In the genomic region with DNA sequence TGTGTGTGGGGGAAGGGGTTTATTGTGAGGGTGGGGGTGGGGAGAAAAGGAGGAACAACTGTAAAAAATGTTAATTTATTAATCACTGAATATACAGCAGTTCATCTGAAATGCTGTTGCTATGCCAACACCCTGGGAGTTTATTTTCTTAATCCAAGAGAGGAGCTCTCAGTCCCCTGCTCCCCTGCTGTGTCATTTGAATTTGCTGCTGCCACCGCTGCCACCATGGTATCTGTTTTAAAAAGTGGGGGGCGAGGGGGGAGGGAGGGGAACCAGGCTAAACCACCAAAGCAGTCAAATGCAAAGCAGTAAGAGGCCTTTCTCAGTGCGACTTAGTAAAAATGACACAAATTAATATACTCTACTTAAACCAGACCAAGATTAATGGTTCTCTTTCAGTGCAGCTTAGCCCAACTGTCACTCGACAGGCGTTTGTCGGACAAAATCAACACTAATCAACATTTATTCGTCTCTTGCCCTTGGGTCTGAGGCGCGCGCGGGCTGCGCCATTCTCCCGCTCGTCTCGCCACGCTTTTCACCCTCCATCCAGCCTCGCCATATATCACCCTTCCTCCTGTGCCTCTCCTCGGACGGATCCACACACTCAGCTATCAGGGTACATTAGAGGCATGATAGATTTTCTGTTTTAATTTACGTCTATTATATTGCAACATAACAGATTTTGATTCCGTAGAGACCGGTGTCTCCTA, we compare ENCODE assay signal across 18 cellular contexts.
DNase-seq lines count a peak whose midpoint lies in the region; ATAC-seq and TF ChIP-seq lines count a peak whose summit lies in the region.
"Had no signal": no experiment of that assay in that cellular context is flagged by ENCODE, and none has a peak within 500 bp of the region (broad histone marks: within the 10 kb centered on the region; RNA-seq: fewer than 3 reads in every experiment).

No MANE protein-coding gene starts in this region.

- H3K4me3 ChIP-seq in dorsolateral prefrontal cortex, result peak overlapping the region in 27 of 59 donors; percentile 2 to 44 (median 18)
- H3K4me3 ChIP-seq in vagina, result no peak overlapping the region
- H3K4me3 ChIP-seq: skin epidermis had no signal

- H3K27ac ChIP-seq in dorsolateral prefrontal cortex (peak overlapping the region in 52 of 59 donors; percentile 3 to 84 (median 64)), vagina (peak overlapping the region; percentile 24)
- H3K27ac ChIP-seq: skin epidermis had no signal

- H3K9me3 ChIP-seq in vagina, result no peaks in the 10 kb centered on the region

- peaks cover 86% of the 10 kb centered on the region for H3K4me1 Mint-ChIP-seq in nephron

- peaks cover 27% of the 10 kb centered on the region for H3K36me3 Mint-ChIP-seq in nephron (ENCODE audit: low read depth)
- H3K36me3 Mint-ChIP-seq: activated naive CD8-positive, alpha-beta T cell had no signal

- no peaks in the 10 kb centered on the region for H3K27me3 Mint-ChIP-seq in nephron (ENCODE audit: low read depth)
- H3K27me3 Mint-ChIP-seq: activated naive CD8-positive, alpha-beta T cell; activated T-cell treated with anti-CD3 and anti-CD28 coated beads, Interleukin-2, amount 50 U/mL, for 24 hours had no signal

- ATAC-seq in GM18868 (IDR thresholded peaks at IDR 0.05; ENCODE audit: unreplicated experiment) (no peak), HG02885 (IDR thresholded peaks at IDR 0.05; ENCODE audit: poor library complexity, unreplicated experiment) (no peak)
- ATAC-seq: HepG2, SK-N-SH treated with all-trans-retinoic acid at 6 μM for 48 hours had no signal

- H3K36me3 ChIP-seq in vagina, result no peaks in the 10 kb centered on the region

- no peaks in the 10 kb centered on the region for H3K9me3 Mint-ChIP-seq in nephron
- H3K9me3 Mint-ChIP-seq: activated T-cell treated with anti-CD3 and anti-CD28 coated beads, Interleukin-2, amount 50 U/mL, for 24 hours had no signal

- peaks cover 89% of the 10 kb centered on the region for H3K4me1 ChIP-seq in vagina

- peak; percentile 56 for DNase-seq in NCI-H748 (lab: John Stamatoyannopoulos, UW; ENCODE audit: unreplicated experiment)
- DNase-seq in NCI-H748 treated with DMSO at 0.1 percent for 48 hours (lab: John Stamatoyannopoulos, UW), result no peak
- DNase-seq in dorsolateral prefrontal cortex, result no peak
- DNase-seq in vagina (ENCODE audit: extremely low spot score in 2 of 2), result no peak
- DNase-seq in posterior cingulate gyrus, result no peak
- DNase-seq: activated CD4-positive, alpha-beta T cell treated with anti-CD3 and anti-CD28 coated beads, Interleukin-2, amount 50 U/mL, for 4 hours; activated T-cell treated with anti-CD3 and anti-CD28 coated beads, Interleukin-2, amount 50 U/mL, for 24 hours; foreskin melanocyte; mesenchymal stem cell; MV-4-11; NCI-H226 had no signal

- H3K27me3 ChIP-seq in dorsolateral prefrontal cortex, result no peaks in the 10 kb centered on the region
- no peaks in the 10 kb centered on the region for H3K27me3 ChIP-seq in vagina

- no peak for TF ChIP-seq POLR2A in vagina (IDR thresholded peaks at IDR 0.05)

- H3K4me3 Mint-ChIP-seq in nephron, result peak overlapping the region in 2 of 3 experiments; percentile 51 to 58
- H3K4me3 Mint-ChIP-seq: activated naive CD8-positive, alpha-beta T cell; activated T-cell treated with anti-CD3 and anti-CD28 coated beads, Interleukin-2, amount 50 U/mL, for 24 hours had no signal

- TF ChIP-seq CTCF in dorsolateral prefrontal cortex (IDR thresholded peaks at IDR 0.05 in 54 of 56, conservative IDR thresholded peaks at IDR 0.05 in 2 of 56; ENCODE audit: low read depth in 1 of 56, partially characterized antibody in 56 of 56) (no peak), nephron (IDR thresholded peaks at IDR 0.05; ENCODE audit: unreplicated experiment in 3 of 3) (no peak), vagina (IDR thresholded peaks at IDR 0.05) (no peak)

- intact Hi-C loops in dorsolateral prefrontal cortex (cut with DNase I) (no loop called here), vagina (cut with DNase I) (no loop called here), posterior cingulate gyrus (cut with DNase I) (no loop called here)

- H3K27ac Mint-ChIP-seq in nephron, result peak overlapping the region; percentile 79 to 94 (median 84)
- H3K27ac Mint-ChIP-seq: activated naive CD8-positive, alpha-beta T cell; activated T-cell treated with anti-CD3 and anti-CD28 coated beads, Interleukin-2, amount 50 U/mL, for 24 hours had no signal
